In genomic region chr14:104404922-104405321, GRCh38 we compare ENCODE assay signal across 20 cellular contexts.
A peak's percentile ranks its signal among the peaks of the same experiment; 100 is the strongest.
DNase-seq lines count a peak whose midpoint lies in the region; ATAC-seq and TF ChIP-seq lines count a peak whose summit lies in the region.
"Had no signal": no experiment of that assay in that cellular context is flagged by ENCODE, and none has a peak within 500 bp of the region (broad histone marks: within the 10 kb centered on the region; RNA-seq: fewer than 3 reads in every experiment).

No MANE protein-coding gene starts in this region.

- H3K4me3 Mint-ChIP-seq in activated T-cell treated with anti-CD3 and anti-CD28 coated beads, Interleukin-2, amount 50 U/mL, for 24 hours, result no peak overlapping the region
- no peak overlapping the region for H3K4me3 Mint-ChIP-seq in activated T-cell treated with anti-CD3 and anti-CD28 coated beads, Interleukin-2, amount 50 U/mL, for 4 hours
- H3K4me3 Mint-ChIP-seq: B cell; CD4-positive, CD25-positive, alpha-beta regulatory T cell; IgD-negative memory B cell had no signal

- no peak overlapping the region for H3K4me3 ChIP-seq in RWPE2 (ENCODE audit: severe bottlenecking)
- no peak overlapping the region for H3K4me3 ChIP-seq in mesendoderm (ENCODE audit: low read length)
- H3K4me3 ChIP-seq in stomach, result no peak overlapping the region
- no peak overlapping the region for H3K4me3 ChIP-seq in osteoblast (ENCODE audit: insufficient read depth, low read length)
- H3K4me3 ChIP-seq: A549, Peyer's patch, SJSA1 had no signal

- TF ChIP-seq POLR2A in stomach (IDR thresholded peaks at IDR 0.05), result no peak

- H2AFZ ChIP-seq in osteoblast (ENCODE audit: low read length), result no peak overlapping the region

- H3K79me1 ChIP-seq in mesendoderm (ENCODE audit: low read length), result no peaks in the 10 kb centered on the region

- H2BK15ac ChIP-seq in mesendoderm (replicated peaks; ENCODE audit: low read depth), result no peak overlapping the region

- no peak for TF ChIP-seq EP300 in stomach (IDR thresholded peaks at IDR 0.05)

- H3K56ac ChIP-seq in mesendoderm (ENCODE audit: low read length), result no peak overlapping the region

- no peak for ATAC-seq in activated T-cell treated with anti-CD3 and anti-CD28 coated beads, Interleukin-2, amount 50 U/mL, for 4 hours
- no peak for ATAC-seq in RWPE2 (ENCODE audit: low read depth)
- ATAC-seq: A549 had no signal

- H3K9me3 ChIP-seq in RWPE2 (ENCODE audit: severe bottlenecking) (peaks cover 6% of the 10 kb centered on the region), stomach (peaks cover 0 to 13% (median 10%) of the 10 kb centered on the region in 4 donors), osteoblast (ENCODE audit: low read depth, low read length) (no peaks in the 10 kb centered on the region)
- H3K9me3 ChIP-seq: SJSA1 had no signal

- H3K4ac ChIP-seq in mesendoderm (ENCODE audit: low read depth, low read length), result no peak overlapping the region

- intact Hi-C loops in stomach (cut with DNase I; ENCODE audit: low total_unique reads), result no loop called here

- H3K36me3 ChIP-seq in RWPE2 (ENCODE audit: low read depth) (no peaks in the 10 kb centered on the region), mesendoderm (ENCODE audit: control insufficient read depth, insufficient read depth, low read length) (no peaks in the 10 kb centered on the region), stomach (no peaks in the 10 kb centered on the region), osteoblast (ENCODE audit: insufficient read depth, low read length) (no peaks in the 10 kb centered on the region)
- H3K36me3 ChIP-seq: Peyer's patch, SJSA1 had no signal

- no peak overlapping the region for H3K18ac ChIP-seq in mesendoderm (ENCODE audit: low read length)

- TF ChIP-seq CTCF in RWPE2 (IDR thresholded peaks at IDR 0.05; ENCODE audit: poor library complexity, severe bottlenecking) (no peak), stomach (IDR thresholded peaks at IDR 0.05) (no peak), osteoblast (IDR thresholded peaks at IDR 0.05; ENCODE audit: extremely low read depth, low read depth, low read length) (no peak)

- no peaks in the 10 kb centered on the region for H3K4me1 ChIP-seq in RWPE2 (ENCODE audit: insufficient read depth, poor library complexity, severe bottlenecking)
- no peaks in the 10 kb centered on the region for H3K4me1 ChIP-seq in mesendoderm (ENCODE audit: control insufficient read depth, low read depth, low read length)
- no peaks in the 10 kb centered on the region for H3K4me1 ChIP-seq in stomach
- H3K4me1 ChIP-seq in osteoblast (ENCODE audit: insufficient read depth, low read length), result no peaks in the 10 kb centered on the region
- H3K4me1 ChIP-seq: A549, Peyer's patch, SJSA1 had no signal

- no peak overlapping the region for H3K23ac ChIP-seq in mesendoderm (ENCODE audit: low read length)

- no CpG with 5 or more reads among the region's 7 CpGs for WGBS in mesendoderm (ENCODE audit: extremely low coverage, insufficient coverage, low lambda C conversion rate)
- WGBS in stomach, 5 donors, result 70 to 79% (median 77%) methylated on average over 7 of the region's 7 CpGs

- no peak overlapping the region for H4K8ac ChIP-seq in mesendoderm (ENCODE audit: low read depth, low read length)

- H3K27ac ChIP-seq in RWPE2 (ENCODE audit: poor library complexity, severe bottlenecking) (no peak overlapping the region), mesendoderm (ENCODE audit: low read depth, low read length) (no peak overlapping the region), stomach (no peak overlapping the region), osteoblast (ENCODE audit: low read depth, low read length) (no peak overlapping the region)
- H3K27ac ChIP-seq: A549, Peyer's patch, SJSA1 had no signal

- H4K5ac ChIP-seq in mesendoderm (ENCODE audit: low read length), result no peak overlapping the region

- peaks cover 42% of the 10 kb centered on the region for H3K27me3 ChIP-seq in RWPE2 (ENCODE audit: insufficient read depth, poor library complexity, severe bottlenecking)
- H3K27me3 ChIP-seq in mesendoderm (ENCODE audit: insufficient read depth, low read length, poor library complexity), result no peaks in the 10 kb centered on the region
- H3K27me3 ChIP-seq in stomach, result peaks cover 0 to 9% (median 0%) of the 10 kb centered on the region in 3 donors
- H3K27me3 ChIP-seq in osteoblast (ENCODE audit: insufficient read depth, low read length), result no peaks in the 10 kb centered on the region
- H3K27me3 ChIP-seq: Peyer's patch, SJSA1 had no signal

- no peak overlapping the region for H2BK120ac ChIP-seq in mesendoderm (ENCODE audit: low read depth, low read length)

- peaks cover 1% of the 10 kb centered on the region for H3K4me1 Mint-ChIP-seq in activated T-cell treated with anti-CD3 and anti-CD28 coated beads, Interleukin-2, amount 50 U/mL, for 24 hours (ENCODE audit: low read depth)
- H3K4me1 Mint-ChIP-seq in activated T-cell treated with anti-CD3 and anti-CD28 coated beads, Interleukin-2, amount 50 U/mL, for 4 hours (ENCODE audit: low read depth), result peaks cover 1% of the 10 kb centered on the region

- no peaks in the 10 kb centered on the region for H4K20me1 ChIP-seq in osteoblast (ENCODE audit: insufficient read depth, low read length)

- H2AK5ac ChIP-seq in mesendoderm (ENCODE audit: low read length), result no peak overlapping the region

- no peak overlapping the region for H3K27ac Mint-ChIP-seq in activated T-cell treated with anti-CD3 and anti-CD28 coated beads, Interleukin-2, amount 50 U/mL, for 24 hours
- H3K27ac Mint-ChIP-seq: B cell had no signal

- no peak overlapping the region for H2BK5ac ChIP-seq in mesendoderm (ENCODE audit: low read length)

- H3K9ac ChIP-seq in mesendoderm (ENCODE audit: low read length), result no peak overlapping the region

- peaks cover 4% of the 10 kb centered on the region for H3K9me3 Mint-ChIP-seq in activated T-cell treated with anti-CD3 and anti-CD28 coated beads, Interleukin-2, amount 50 U/mL, for 24 hours
- peaks cover 8% of the 10 kb centered on the region for H3K9me3 Mint-ChIP-seq in activated T-cell treated with anti-CD3 and anti-CD28 coated beads, Interleukin-2, amount 50 U/mL, for 4 hours

- H3K36me3 Mint-ChIP-seq in activated T-cell treated with anti-CD3 and anti-CD28 coated beads, Interleukin-2, amount 50 U/mL, for 24 hours (ENCODE audit: low read depth), result no peaks in the 10 kb centered on the region
- no peaks in the 10 kb centered on the region for H3K36me3 Mint-ChIP-seq in activated T-cell treated with anti-CD3 and anti-CD28 coated beads, Interleukin-2, amount 50 U/mL, for 4 hours (ENCODE audit: insufficient read depth)
- H3K36me3 Mint-ChIP-seq: CD4-positive, CD25-positive, alpha-beta regulatory T cell had no signal

- H3K4me2 ChIP-seq in mesendoderm (ENCODE audit: low read length) (no peak overlapping the region), osteoblast (ENCODE audit: insufficient read depth, low read length) (no peak overlapping the region)
- H3K4me2 ChIP-seq: A549 had no signal

- no peaks in the 10 kb centered on the region for H3K27me3 Mint-ChIP-seq in activated T-cell treated with anti-CD3 and anti-CD28 coated beads, Interleukin-2, amount 50 U/mL, for 24 hours
- no peaks in the 10 kb centered on the region for H3K27me3 Mint-ChIP-seq in activated T-cell treated with anti-CD3 and anti-CD28 coated beads, Interleukin-2, amount 50 U/mL, for 4 hours (ENCODE audit: low read depth)

- DNase-seq in activated T-cell treated with anti-CD3 and anti-CD28 coated beads, Interleukin-2, amount 50 U/mL, for 24 hours, result peak; percentile 17
- DNase-seq in activated T-cell treated with anti-CD3 and anti-CD28 coated beads, Interleukin-2, amount 50 U/mL, for 4 hours, result no peak
- DNase-seq in RWPE2 (ENCODE audit: low spot score) (peak; percentile 26), mesendoderm (peak; percentile 10), stomach (peak; percentile 20), DMS 273 treated with DMSO at 0.1 percent for 48 hours (lab: John Stamatoyannopoulos, UW) (no peak), osteoblast (ENCODE audit: insufficient read length, low spot score, missing footprints) (no peak)
- DNase-seq: CD4-positive, CD25-positive, alpha-beta regulatory T cell; DMS79; NCI-H1694; NCI-H2081; NCI-H2171; NCI-H345; NCI-H524 treated with DMSO at 0.1 percent for 48 hours; NCI-H82 had no signal

- no peaks in the 10 kb centered on the region for H3K79me2 ChIP-seq in mesendoderm (ENCODE audit: control insufficient read depth, insufficient read depth, low read length)
- no peaks in the 10 kb centered on the region for H3K79me2 ChIP-seq in osteoblast (ENCODE audit: insufficient read depth, low read length)

Comparison
In these comparisons a context has a peak if more than half of its experiments do, and no peak if none do; other contexts are left out.
1. DNase-seq: peak in activated T-cell treated with anti-CD3 and anti-CD28 coated beads, Interleukin-2, amount 50 U/mL, for 24 hours (single experiment), RWPE2 (single experiment), mesendoderm (single experiment) and stomach (single experiment); none in activated T-cell treated with anti-CD3 and anti-CD28 coated beads, Interleukin-2, amount 50 U/mL, for 4 hours (single experiment), DMS 273 treated with DMSO at 0.1 percent for 48 hours (single experiment) and osteoblast (single experiment).